ENCODE assay signal across 2 cellular contexts in the genomic region with DNA sequence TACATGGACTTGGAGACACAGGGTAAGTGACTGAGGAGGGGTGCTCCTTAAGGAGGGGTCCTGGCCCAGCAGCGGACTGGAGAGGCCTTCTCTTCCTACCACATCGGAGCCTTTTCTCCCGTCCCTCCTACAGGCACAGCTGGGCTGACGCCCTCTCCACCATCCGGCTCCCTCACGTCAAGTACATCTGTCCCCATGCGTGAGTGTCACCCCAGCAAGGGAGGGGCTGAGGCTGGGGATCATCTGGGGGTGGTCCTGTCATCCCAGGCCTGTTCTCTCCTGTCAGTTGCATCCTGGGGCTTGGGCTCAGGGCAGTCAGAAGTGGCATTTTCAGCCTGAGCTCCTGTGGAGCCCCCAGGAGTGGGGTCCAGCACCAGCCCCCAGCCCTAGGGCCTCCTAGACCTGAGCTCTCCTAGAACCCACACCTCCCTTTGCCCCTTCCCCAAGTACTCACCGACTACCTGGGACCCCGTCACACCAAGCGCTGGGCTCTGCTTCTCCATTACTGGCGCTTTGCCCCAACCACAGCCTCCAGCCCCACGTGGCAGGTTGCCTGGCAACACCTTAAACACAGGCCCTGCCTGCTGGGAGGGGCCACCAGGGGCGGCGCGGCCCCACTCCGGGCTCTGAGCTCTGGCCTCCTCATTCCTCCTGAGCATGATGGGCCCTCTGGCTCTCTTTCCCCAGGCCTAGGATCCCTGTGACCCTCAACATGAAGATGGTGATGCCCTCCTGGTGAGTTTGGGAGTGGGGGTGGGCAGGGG.
TF ChIP-seq lines count a peak whose summit lies in the region.

No MANE protein-coding gene starts in this region.

TF ChIP-seq in HEK293, 187 proteins besides CTCF, POLR2A, EP300 and RAD21 (continued from another document):
- TF ChIP-seq, protein P1, sequence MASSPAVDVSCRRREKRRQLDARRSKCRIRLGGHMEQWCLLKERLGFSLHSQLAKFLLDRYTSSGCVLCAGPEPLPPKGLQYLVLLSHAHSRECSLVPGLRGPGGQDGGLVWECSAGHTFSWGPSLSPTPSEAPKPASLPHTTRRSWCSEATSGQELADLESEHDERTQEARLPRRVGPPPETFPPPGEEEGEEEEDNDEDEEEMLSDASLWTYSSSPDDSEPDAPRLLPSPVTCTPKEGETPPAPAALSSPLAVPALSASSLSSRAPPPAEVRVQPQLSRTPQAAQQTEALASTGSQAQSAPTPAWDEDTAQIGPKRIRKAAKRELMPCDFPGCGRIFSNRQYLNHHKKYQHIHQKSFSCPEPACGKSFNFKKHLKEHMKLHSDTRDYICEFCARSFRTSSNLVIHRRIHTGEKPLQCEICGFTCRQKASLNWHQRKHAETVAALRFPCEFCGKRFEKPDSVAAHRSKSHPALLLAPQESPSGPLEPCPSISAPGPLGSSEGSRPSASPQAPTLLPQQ (tag by site-specific recombination; IDR thresholded peaks at IDR 0.05): peak; percentile 40; the same call in 1 of the 2 replicates
- TF ChIP-seq ZNF394 (tag by site-specific recombination; IDR thresholded peaks at IDR 0.05; ENCODE audit: borderline replicate concordance): peak; percentile 67; the same call in 1 of the 2 replicates

TF ChIP-seq in WTC11, 78 proteins besides CTCF, POLR2A, EP300 and RAD21 (continued from another document):
- TF ChIP-seq, protein P2, sequence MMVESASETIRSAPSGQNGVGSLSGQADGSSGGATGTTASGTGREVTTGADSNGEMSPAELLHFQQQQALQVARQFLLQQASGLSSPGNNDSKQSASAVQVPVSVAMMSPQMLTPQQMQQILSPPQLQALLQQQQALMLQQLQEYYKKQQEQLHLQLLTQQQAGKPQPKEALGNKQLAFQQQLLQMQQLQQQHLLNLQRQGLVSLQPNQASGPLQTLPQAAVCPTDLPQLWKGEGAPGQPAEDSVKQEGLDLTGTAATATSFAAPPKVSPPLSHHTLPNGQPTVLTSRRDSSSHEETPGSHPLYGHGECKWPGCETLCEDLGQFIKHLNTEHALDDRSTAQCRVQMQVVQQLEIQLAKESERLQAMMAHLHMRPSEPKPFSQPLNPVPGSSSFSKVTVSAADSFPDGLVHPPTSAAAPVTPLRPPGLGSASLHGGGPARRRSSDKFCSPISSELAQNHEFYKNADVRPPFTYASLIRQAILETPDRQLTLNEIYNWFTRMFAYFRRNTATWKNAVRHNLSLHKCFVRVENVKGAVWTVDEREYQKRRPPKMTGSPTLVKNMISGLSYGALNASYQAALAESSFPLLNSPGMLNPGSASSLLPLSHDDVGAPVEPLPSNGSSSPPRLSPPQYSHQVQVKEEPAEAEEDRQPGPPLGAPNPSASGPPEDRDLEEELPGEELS (CRISPR knock-in tag; IDR thresholded peaks at IDR 0.05): no peak
- TF ChIP-seq NR1H2 (CRISPR knock-in tag; IDR thresholded peaks at IDR 0.05): no peak
- TF ChIP-seq, protein P3, sequence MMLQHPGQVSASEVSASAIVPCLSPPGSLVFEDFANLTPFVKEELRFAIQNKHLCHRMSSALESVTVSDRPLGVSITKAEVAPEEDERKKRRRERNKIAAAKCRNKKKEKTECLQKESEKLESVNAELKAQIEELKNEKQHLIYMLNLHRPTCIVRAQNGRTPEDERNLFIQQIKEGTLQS (CRISPR knock-in tag; conservative IDR thresholded peaks at IDR 0.05): no peak
- TF ChIP-seq, protein P4, sequence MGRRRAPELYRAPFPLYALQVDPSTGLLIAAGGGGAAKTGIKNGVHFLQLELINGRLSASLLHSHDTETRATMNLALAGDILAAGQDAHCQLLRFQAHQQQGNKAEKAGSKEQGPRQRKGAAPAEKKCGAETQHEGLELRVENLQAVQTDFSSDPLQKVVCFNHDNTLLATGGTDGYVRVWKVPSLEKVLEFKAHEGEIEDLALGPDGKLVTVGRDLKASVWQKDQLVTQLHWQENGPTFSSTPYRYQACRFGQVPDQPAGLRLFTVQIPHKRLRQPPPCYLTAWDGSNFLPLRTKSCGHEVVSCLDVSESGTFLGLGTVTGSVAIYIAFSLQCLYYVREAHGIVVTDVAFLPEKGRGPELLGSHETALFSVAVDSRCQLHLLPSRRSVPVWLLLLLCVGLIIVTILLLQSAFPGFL (CRISPR knock-in tag; IDR thresholded peaks at IDR 0.05; ENCODE audit: borderline replicate concordance): no peak
- TF ChIP-seq NFYB (CRISPR knock-in tag; conservative IDR thresholded peaks at IDR 0.05; ENCODE audit: low read depth): no peak
- TF ChIP-seq FOXP1 (CRISPR knock-in tag; IDR thresholded peaks at IDR 0.05; ENCODE audit: borderline replicate concordance): no peak
- TF ChIP-seq ZNF317 (CRISPR knock-in tag; IDR thresholded peaks at IDR 0.05; ENCODE audit: borderline replicate concordance, low read depth): no peak
- no peak for TF ChIP-seq CBFB (CRISPR knock-in tag; IDR thresholded peaks at IDR 0.05; ENCODE audit: low read depth)
- no peak for TF ChIP-seq GABPB1 (CRISPR knock-in tag; IDR thresholded peaks at IDR 0.05)
- TF ChIP-seq ATF1 (CRISPR knock-in tag; IDR thresholded peaks at IDR 0.05): no peak
- TF ChIP-seq, protein P5, sequence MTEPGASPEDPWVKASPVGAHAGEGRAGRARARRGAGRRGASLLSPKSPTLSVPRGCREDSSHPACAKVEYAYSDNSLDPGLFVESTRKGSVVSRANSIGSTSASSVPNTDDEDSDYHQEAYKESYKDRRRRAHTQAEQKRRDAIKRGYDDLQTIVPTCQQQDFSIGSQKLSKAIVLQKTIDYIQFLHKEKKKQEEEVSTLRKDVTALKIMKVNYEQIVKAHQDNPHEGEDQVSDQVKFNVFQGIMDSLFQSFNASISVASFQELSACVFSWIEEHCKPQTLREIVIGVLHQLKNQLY (CRISPR knock-in tag; IDR thresholded peaks at IDR 0.05): no peak
- no peak for TF ChIP-seq CREB1 (CRISPR knock-in tag; IDR thresholded peaks at IDR 0.05)
- TF ChIP-seq, protein P6, sequence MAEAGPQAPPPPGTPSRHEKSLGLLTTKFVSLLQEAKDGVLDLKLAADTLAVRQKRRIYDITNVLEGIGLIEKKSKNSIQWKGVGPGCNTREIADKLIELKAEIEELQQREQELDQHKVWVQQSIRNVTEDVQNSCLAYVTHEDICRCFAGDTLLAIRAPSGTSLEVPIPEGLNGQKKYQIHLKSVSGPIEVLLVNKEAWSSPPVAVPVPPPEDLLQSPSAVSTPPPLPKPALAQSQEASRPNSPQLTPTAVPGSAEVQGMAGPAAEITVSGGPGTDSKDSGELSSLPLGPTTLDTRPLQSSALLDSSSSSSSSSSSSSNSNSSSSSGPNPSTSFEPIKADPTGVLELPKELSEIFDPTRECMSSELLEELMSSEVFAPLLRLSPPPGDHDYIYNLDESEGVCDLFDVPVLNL (CRISPR knock-in tag; IDR thresholded peaks at IDR 0.05; ENCODE audit: borderline replicate concordance, low read depth): no peak
